Comparison of ENCODE assay signal across 25 cellular contexts in genomic region chr5:142522983-142523382, GRCh38.
"Had no signal": no experiment of that assay in that cellular context is flagged by ENCODE, and none has a peak within 500 bp of the region (broad histone marks: within the 10 kb centered on the region; RNA-seq: fewer than 3 reads in every experiment).

No MANE protein-coding gene starts in this region.

- ATAC-seq: Panc1, PC-3 had no signal

- FAIRE-seq: HTR-8/SVneo had no signal

- H3K9me3 ChIP-seq: SK-N-SH had no signal

- H3K9ac ChIP-seq: KMS-11, SK-N-SH had no signal

- H3K27ac ChIP-seq: HL-60, KMS-11, RWPE1 had no signal

- DNase-seq: IMR-90, Kasumi-1, MM.1S, MV-4-11, NCI-H1048, NCI-H1105, NCI-H1417, NCI-H146, NCI-H1694 treated with DMSO at 0.1 percent for 48 hours, NCI-H1930, NCI-H2081, NCI-H2107, NCI-H2227 treated with DMSO at 0.1 percent for 48 hours, NCI-H524 treated with DMSO at 0.1 percent for 48 hours, NCI-H69, NCI-H774, PC-3, SHP77, SK-N-SH, SW 1271 had no signal

- H3K4me2 ChIP-seq: KMS-11, SK-N-SH had no signal
